In genomic region chr2:141508806-141509595, GRCh38 we compare ENCODE assay signal across 20 cellular contexts.
DNase-seq lines count a peak whose midpoint lies in the region; ATAC-seq and TF ChIP-seq lines count a peak whose summit lies in the region.
"Had no signal": no experiment of that assay in that cellular context is flagged by ENCODE, and none has a peak within 500 bp of the region (broad histone marks: within the 10 kb centered on the region; RNA-seq: fewer than 3 reads in every experiment).

No MANE protein-coding gene starts in this region.

- H3K14ac ChIP-seq in trophoblast cell (ENCODE audit: low read length) = no peak overlapping the region

- H3K27ac ChIP-seq in SJCRH30 (peak overlapping the region; percentile 4; the same call in 1 of the 2 replicates), trophoblast cell (ENCODE audit: low read depth, low read length) (no peak overlapping the region), RWPE1 (no peak overlapping the region)
- H3K27ac ChIP-seq: BLaER1 treated with 17β-estradiol and CSF1 and Interleukin-3, amounts not matched to agents 10 nM and 100 nM had no signal

- no peak overlapping the region for H4K91ac ChIP-seq in trophoblast cell (ENCODE audit: low read depth, low read length)

- no peaks in the 10 kb centered on the region for H3K79me1 ChIP-seq in trophoblast cell (ENCODE audit: low read length)

- H3K36me3 ChIP-seq in SJCRH30 (no peaks in the 10 kb centered on the region), trophoblast cell (ENCODE audit: control insufficient read depth in 1 of 2, insufficient read depth in 2 of 2, low read length in 2 of 2) (no peaks in the 10 kb centered on the region)
- H3K36me3 ChIP-seq: BLaER1 treated with 17β-estradiol and CSF1 and Interleukin-3, amounts not matched to agents 10 nM and 100 nM had no signal

- H3K4me2 ChIP-seq in trophoblast cell (ENCODE audit: low read length) = no peak overlapping the region
- H3K4me2 ChIP-seq: BLaER1 treated with 17β-estradiol and CSF1 and Interleukin-3, amounts not matched to agents 10 nM and 100 nM had no signal

- H2AK5ac ChIP-seq in trophoblast cell (ENCODE audit: low read length) = no peak overlapping the region

- ATAC-seq in GM21526 (IDR thresholded peaks at IDR 0.05; ENCODE audit: low FRiP score, unreplicated experiment) = no peak
- ATAC-seq: GM12878, HCT116, Panc1, Right ventricle myocardium inferior had no signal

- H3K4me3 ChIP-seq in SJCRH30 (no peak overlapping the region), trophoblast cell (ENCODE audit: low read depth, low read length) (no peak overlapping the region)
- H3K4me3 ChIP-seq: BLaER1 treated with 17β-estradiol and CSF1 and Interleukin-3, amounts not matched to agents 10 nM and 100 nM; GM12878 had no signal

- no peak overlapping the region for H3K9ac ChIP-seq in trophoblast cell (ENCODE audit: low read length)
- H3K9ac ChIP-seq: BLaER1 treated with 17β-estradiol and CSF1 and Interleukin-3, amounts not matched to agents 10 nM and 100 nM had no signal

- H3K27me3 ChIP-seq in SJCRH30 = no peaks in the 10 kb centered on the region
- no peaks in the 10 kb centered on the region for H3K27me3 ChIP-seq in trophoblast cell (ENCODE audit: insufficient read depth, low read length)
- H3K27me3 ChIP-seq: BLaER1 treated with 17β-estradiol and CSF1 and Interleukin-3, amounts not matched to agents 10 nM and 100 nM had no signal

- peak overlapping the region; percentile 58 for H2BK12ac ChIP-seq in trophoblast cell (ENCODE audit: low read length)

- no peak overlapping the region for H2AFZ ChIP-seq in trophoblast cell (ENCODE audit: insufficient read depth, low read length, poor library complexity)

- no peak overlapping the region for H3K4ac ChIP-seq in trophoblast cell (ENCODE audit: low read depth, low read length)

- no peak overlapping the region for H3K18ac ChIP-seq in trophoblast cell (ENCODE audit: low read length)

- no peaks in the 10 kb centered on the region for H3K79me2 ChIP-seq in trophoblast cell (ENCODE audit: control insufficient read depth, insufficient read depth, low read length, poor library complexity)

- H4K8ac ChIP-seq in trophoblast cell (ENCODE audit: low read depth, low read length) = no peak overlapping the region

- H3K9me3 ChIP-seq in SJCRH30 (replicated peaks) = no peaks in the 10 kb centered on the region
- H3K9me3 ChIP-seq in trophoblast cell (ENCODE audit: insufficient read depth, low read depth, low read length) = no peaks in the 10 kb centered on the region

- TF ChIP-seq CTCF in RWPE1 (conservative IDR thresholded peaks at IDR 0.05; ENCODE audit: low read depth) = no peak

- DNase-seq in Ammon's horn (ENCODE audit: low spot score) (peak; percentile 75), SJCRH30 (peak; percentile 22 to 66), fibroblast of peridontal ligament (ENCODE audit: extremely low read depth) (peak; percentile 9), trophoblast cell (no peak), H4 (ENCODE audit: low spot score) (no peak), RWPE1 (ENCODE audit: low spot score) (no peak), UCSD-AML1 (lab: John Stamatoyannopoulos, UW; ENCODE audit: unreplicated experiment) (no peak)
- DNase-seq: CD8-positive, alpha-beta memory T cell; DMS79 treated with DMSO at 0.1 percent for 48 hours; GDM1; KBM-7; MV-4-11; NCI-H1417 treated with DMSO at 0.1 percent for 48 hours; NCI-H1930 had no signal

- POLR2A ChIA-PET in RWPE1 (lab: Yijun Ruan, JAX; ENCODE audit: low non-redundant PET) = no interaction called here

- peaks cover 12% of the 10 kb centered on the region for H3K4me1 ChIP-seq in SJCRH30
- H3K4me1 ChIP-seq in trophoblast cell (ENCODE audit: control insufficient read depth in 1 of 2, insufficient read depth in 2 of 2, low read length in 2 of 2) = no peaks in the 10 kb centered on the region
- H3K4me1 ChIP-seq: BLaER1 treated with 17β-estradiol and CSF1 and Interleukin-3, amounts not matched to agents 10 nM and 100 nM had no signal

- no peak overlapping the region for H2BK120ac ChIP-seq in trophoblast cell (ENCODE audit: insufficient read depth, low read length, poor library complexity)

- no peak overlapping the region for H3K23ac ChIP-seq in trophoblast cell (ENCODE audit: low read length)

- H2BK5ac ChIP-seq in trophoblast cell (ENCODE audit: low read depth, low read length, poor library complexity) = peak overlapping the region; percentile 31

- no peak overlapping the region for H4K12ac ChIP-seq in trophoblast cell (ENCODE audit: low read depth, low read length)

- no CpG with 5 or more reads among the region's 5 CpGs for WGBS in trophoblast cell (ENCODE audit: extremely low coverage, insufficient coverage, insufficient read length)

- CTCF ChIA-PET in RWPE1 (lab: Yijun Ruan, JAX) = no interaction called here

Comparison
In these comparisons a context has a peak if more than half of its experiments do, and no peak if none do; other contexts are left out.
1. DNase-seq: peak in Ammon's horn (single experiment), SJCRH30 (2 of 2) and fibroblast of peridontal ligament (single experiment); none in trophoblast cell (0 of 2), H4 (single experiment), RWPE1 (single experiment) and UCSD-AML1 (single experiment).